Comparison of ENCODE assay signal across 3 cellular contexts in genomic region chr9:127977877-127978647, GRCh38.
TF ChIP-seq lines count a peak whose summit lies in the region.

No MANE protein-coding gene starts in this region.

TF ChIP-seq in SK-N-SH, 30 proteins besides CTCF, POLR2A, EP300 and RAD21:
- TF ChIP-seq FOXM1 (IDR thresholded peaks at IDR 0.05; ENCODE audit: low read depth) (no peak), NFIC (IDR thresholded peaks at IDR 0.05; ENCODE audit: borderline replicate concordance) (no peak), RCOR1 (IDR thresholded peaks at IDR 0.05; ENCODE audit: low read length) (no peak), EZH2phosphoT487 (IDR thresholded peaks at IDR 0.05; ENCODE audit: borderline replicate concordance, low read depth) (no peak), TAF1 (IDR thresholded peaks at IDR 0.05; ENCODE audit: borderline replicate concordance, low read depth, low read length) (no peak), RFX5 (IDR thresholded peaks at IDR 0.05; ENCODE audit: low read length) (no peak), IRF3 (IDR thresholded peaks at IDR 0.05; ENCODE audit: low read depth, low read length) (no peak), TCF12 (IDR thresholded peaks at IDR 0.05) (no peak), FOSL2 (IDR thresholded peaks at IDR 0.05; ENCODE audit: borderline replicate concordance, low read depth) (no peak)

TF ChIP-seq in SK-N-SH treated with all-trans-retinoic acid at 6 μM for 48 hours, 23 proteins besides CTCF, POLR2A, EP300 and RAD21:
- no peak for TF ChIP-seq CSRNP3 (CRISPR knock-in tag; IDR thresholded peaks at IDR 0.05)
- no peak for TF ChIP-seq CREB5 (CRISPR knock-in tag; IDR thresholded peaks at IDR 0.05; ENCODE audit: low read depth)
- no peak for TF ChIP-seq ZFP3 (CRISPR knock-in tag; IDR thresholded peaks at IDR 0.05)
- TF ChIP-seq ZNF8 (CRISPR knock-in tag; IDR thresholded peaks at IDR 0.05), result no peak
- TF ChIP-seq PPARA (CRISPR knock-in tag; IDR thresholded peaks at IDR 0.05; ENCODE audit: borderline replicate concordance), result no peak
- no peak for TF ChIP-seq RARB (CRISPR knock-in tag; IDR thresholded peaks at IDR 0.05)
- no peak for TF ChIP-seq TOX (CRISPR knock-in tag; IDR thresholded peaks at IDR 0.05; ENCODE audit: borderline replicate concordance)
- TF ChIP-seq ZNF70 (CRISPR knock-in tag; IDR thresholded peaks at IDR 0.05), result no peak
- TF ChIP-seq PATZ1 (CRISPR knock-in tag; IDR thresholded peaks at IDR 0.05; ENCODE audit: borderline replicate concordance), result no peak
- TF ChIP-seq ZFP30 (CRISPR knock-in tag; IDR thresholded peaks at IDR 0.05), result no peak
- TF ChIP-seq POU6F1 (CRISPR knock-in tag; IDR thresholded peaks at IDR 0.05; ENCODE audit: borderline replicate concordance, low read depth), result no peak

TF ChIP-seq in H1, 55 proteins besides CTCF, POLR2A, EP300 and RAD21:
- no peak for TF ChIP-seq CEBPB (IDR thresholded peaks at IDR 0.05; ENCODE audit: low read depth, low read length)
- TF ChIP-seq SIN3A (conservative IDR thresholded peaks at IDR 0.05 in 1 of 2, IDR thresholded peaks at IDR 0.05 in 1 of 2; ENCODE audit: low read depth in 1 of 2, low read length in 2 of 2), result 0 out of 4 replicates have a peak, but pooled peaks of 1 of the 2 experiments have one; percentile 59
- no peak for TF ChIP-seq BCL11A (IDR thresholded peaks at IDR 0.05; ENCODE audit: low read depth in 2 of 2, low read length in 2 of 2)
- peak; percentile 25; the same call in 1 of the 2 replicates for TF ChIP-seq TEAD4 (IDR thresholded peaks at IDR 0.05; ENCODE audit: low read depth, low read length)
- TF ChIP-seq EZH2 (IDR thresholded peaks at IDR 0.05; ENCODE audit: low read depth, low read length, severe bottlenecking), result no peak
- TF ChIP-seq GTF2F1 (IDR thresholded peaks at IDR 0.05; ENCODE audit: borderline replicate concordance, low read depth, low read length), result no peak
- peak; percentile 58; the same call in 1 of the 2 replicates for TF ChIP-seq TAF1 (IDR thresholded peaks at IDR 0.05; ENCODE audit: low read depth, low read length)
- TF ChIP-seq CHD2 (IDR thresholded peaks at IDR 0.05; ENCODE audit: low read length), result no peak
- TF ChIP-seq NANOG (IDR thresholded peaks at IDR 0.05; ENCODE audit: insufficient read depth, low read depth, low read length, poor library complexity, severe bottlenecking), result no peak
- TF ChIP-seq YY1 (IDR thresholded peaks at IDR 0.05; ENCODE audit: low read depth, low read length), result no peak
- TF ChIP-seq GABPA (IDR thresholded peaks at IDR 0.05; ENCODE audit: borderline replicate concordance, insufficient read depth, low read length), result no peak
